Comparison of ENCODE assay signal across 1 cellular context in the genomic region with DNA sequence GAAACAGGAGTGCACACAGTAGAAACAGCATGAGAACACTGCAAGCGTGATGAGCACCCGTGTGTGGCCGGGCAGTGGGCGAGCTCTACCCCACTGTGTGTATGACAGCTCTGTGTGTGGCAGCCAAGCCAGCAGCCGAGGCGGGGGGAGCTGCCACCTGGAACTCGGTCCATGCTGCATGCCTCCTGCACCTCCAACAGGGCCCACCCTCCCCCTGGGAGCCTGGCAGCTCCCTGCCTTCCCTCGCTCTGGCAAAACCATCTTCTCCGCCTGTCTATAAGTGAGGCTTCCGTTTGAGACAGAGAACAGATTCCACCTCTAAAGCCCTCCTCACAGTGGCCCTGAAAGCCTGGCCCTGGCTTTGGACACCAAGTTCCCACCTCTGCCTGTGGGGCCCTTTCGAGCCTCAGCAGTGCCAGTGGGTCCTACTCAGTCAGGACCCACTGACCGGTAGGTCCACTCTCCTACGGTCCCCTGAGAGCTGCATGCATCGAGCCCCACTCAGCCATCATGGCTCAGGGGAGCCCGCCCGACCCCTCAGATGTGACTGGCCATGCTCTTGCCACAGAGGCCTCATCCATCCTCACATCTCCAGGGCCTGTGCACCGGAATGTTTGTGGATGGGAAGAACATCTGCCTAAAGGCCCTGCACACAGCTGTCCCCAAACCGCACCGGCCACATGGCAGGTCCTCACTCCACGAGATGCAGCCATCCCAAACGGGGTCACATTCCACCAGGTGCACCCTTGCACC.
TF ChIP-seq lines count a peak whose summit lies in the region.

No MANE protein-coding gene starts in this region.

TF ChIP-seq in GM23338, 12 proteins besides CTCF, POLR2A, EP300 and RAD21 (continued from another document):
- TF ChIP-seq CREB1 (CRISPR knock-in tag; IDR thresholded peaks at IDR 0.05; ENCODE audit: low read depth): no peak
- TF ChIP-seq STAT1 (IDR thresholded peaks at IDR 0.05; ENCODE audit: unreplicated experiment): no peak
